Comparison of ENCODE assay signal across 9 cellular contexts in genomic region chr2:182077451-182078142, GRCh38.
DNase-seq lines count a peak whose midpoint lies in the region; ATAC-seq and TF ChIP-seq lines count a peak whose summit lies in the region.
"Had no signal": no experiment of that assay in that cellular context is flagged by ENCODE, and none has a peak within 500 bp of the region (broad histone marks: within the 10 kb centered on the region; RNA-seq: fewer than 3 reads in every experiment).

No MANE protein-coding gene starts in this region.

- peak; percentile 34 for DNase-seq in GDM1 (lab: John Stamatoyannopoulos, UW)
- DNase-seq in GM23338 (ENCODE audit: low spot score), result peak; percentile 83
- peak; percentile 33 for DNase-seq in MG63
- peak; percentile 47 to 76 for DNase-seq in PC-9
- DNase-seq in dermis blood vessel endothelial cell, result peak; percentile 90
- peak; percentile 89 for DNase-seq in medulla oblongata (ENCODE audit: extremely low spot score)
- DNase-seq in activated CD8-positive, alpha-beta memory T cell treated with anti-CD3 and anti-CD28 coated beads, Interleukin-2, amount 10 ng/mL, durations not matched to agents 7 days and 5 days, result no peak
- no peak for DNase-seq in effector memory CD8-positive, alpha-beta T cell

- H3K4me1 ChIP-seq in GM23338 (ENCODE audit: insufficient read depth) (0 out of 2 replicates have a peak, but pooled peaks cover 4% of the 10 kb centered on the region), PC-9 (replicated peaks; ENCODE audit: insufficient read depth) (0 out of 2 replicates have a peak, but pooled peaks cover 4% of the 10 kb centered on the region)

- CTCF ChIA-PET in PC-9 (lab: Charles Lee), result interaction anchor here (0.6 to 2.4 kb wide), 7 partner anchors 123 to 382 kb away, joined by 3 to 9 read pairs (median 5); no protein-coding TSS in a partner anchor
- CTCF ChIA-PET in activated CD8-positive, alpha-beta memory T cell treated with anti-CD3 and anti-CD28 coated beads, Interleukin-2, amount 10 ng/mL, durations not matched to agents 7 days and 5 days (lab: Charles Lee), result interaction anchor here (1.0 to 1.7 kb wide), 5 partner anchors 14 to 339 kb away, joined by 3 to 9 read pairs (median 6); no protein-coding TSS in a partner anchor

- no peak overlapping the region for H3K27ac Mint-ChIP-seq in GM23338
- no peak overlapping the region for H3K27ac Mint-ChIP-seq in activated CD8-positive, alpha-beta memory T cell treated with anti-CD3 and anti-CD28 coated beads, Interleukin-2, amount 10 ng/mL, durations not matched to agents 7 days and 5 days
- no peak overlapping the region for H3K27ac Mint-ChIP-seq in effector memory CD8-positive, alpha-beta T cell
- H3K27ac Mint-ChIP-seq: activated naive CD8-positive, alpha-beta T cell had no signal

- H4K20me1 ChIP-seq in GM23338 (replicated peaks; ENCODE audit: insufficient read depth) (no peaks in the 10 kb centered on the region), PC-9 (ENCODE audit: insufficient read depth) (no peaks in the 10 kb centered on the region)

- H3K9me3 ChIP-seq in MG63 (no peaks in the 10 kb centered on the region), PC-9 (ENCODE audit: insufficient read depth, low read depth) (no peaks in the 10 kb centered on the region; the same call in 1 of the 2 replicates)

- H3K4me3 ChIP-seq in GM23338 (no peak overlapping the region), MG63 (no peak overlapping the region), PC-9 (no peak overlapping the region)

- no peaks in the 10 kb centered on the region for H3K27me3 Mint-ChIP-seq in GM23338 (ENCODE audit: insufficient read depth, low read depth, poor library complexity)
- H3K27me3 Mint-ChIP-seq in activated CD8-positive, alpha-beta memory T cell treated with anti-CD3 and anti-CD28 coated beads, Interleukin-2, amount 10 ng/mL, durations not matched to agents 7 days and 5 days, result peaks cover 23% of the 10 kb centered on the region
- H3K27me3 Mint-ChIP-seq in effector memory CD8-positive, alpha-beta T cell, result peaks cover 6 to 10% of the 10 kb centered on the region in 2 donors

- H3F3A ChIP-seq in GM23338 (replicated peaks; ENCODE audit: low read depth) (no peaks in the 10 kb centered on the region), PC-9 (ENCODE audit: insufficient read depth, low read depth) (no peaks in the 10 kb centered on the region)

- no TSS peak for BruUV-seq in PC-9 (replicated peaks; lab: Mats Ljungman, UMichigan)

- no peaks in the 10 kb centered on the region for H3K9me3 Mint-ChIP-seq in GM23338
- no peaks in the 10 kb centered on the region for H3K9me3 Mint-ChIP-seq in activated CD8-positive, alpha-beta memory T cell treated with anti-CD3 and anti-CD28 coated beads, Interleukin-2, amount 10 ng/mL, durations not matched to agents 7 days and 5 days (ENCODE audit: low read depth)
- no peaks in the 10 kb centered on the region for H3K9me3 Mint-ChIP-seq in effector memory CD8-positive, alpha-beta T cell

- peak; percentile 66 to 71 for TF ChIP-seq CTCF in GM23338 (conservative IDR thresholded peaks at IDR 0.05; ENCODE audit: low read depth in 2 of 2)
- peak; percentile 98 for TF ChIP-seq CTCF in PC-9 (conservative IDR thresholded peaks at IDR 0.05)

- H3K27ac ChIP-seq in GM23338 (ENCODE audit: low read depth) (no peak overlapping the region), PC-9 (no peak overlapping the region)

- no peak overlapping the region for H3K4me3 Mint-ChIP-seq in GM23338
- no peak overlapping the region for H3K4me3 Mint-ChIP-seq in activated CD8-positive, alpha-beta memory T cell treated with anti-CD3 and anti-CD28 coated beads, Interleukin-2, amount 10 ng/mL, durations not matched to agents 7 days and 5 days
- no peak overlapping the region for H3K4me3 Mint-ChIP-seq in effector memory CD8-positive, alpha-beta T cell
- H3K4me3 Mint-ChIP-seq: activated naive CD8-positive, alpha-beta T cell had no signal

- H2AFZ ChIP-seq in GM23338 (no peak overlapping the region), PC-9 (no peak overlapping the region)

- peaks cover 2% of the 10 kb centered on the region; the same call in 1 of the 3 replicates for H3K4me1 Mint-ChIP-seq in GM23338
- peaks cover 2% of the 10 kb centered on the region for H3K4me1 Mint-ChIP-seq in activated CD8-positive, alpha-beta memory T cell treated with anti-CD3 and anti-CD28 coated beads, Interleukin-2, amount 10 ng/mL, durations not matched to agents 7 days and 5 days
- H3K4me1 Mint-ChIP-seq in effector memory CD8-positive, alpha-beta T cell (ENCODE audit: low read depth in 2 of 2), result no peaks in the 10 kb centered on the region

- no peaks in the 10 kb centered on the region for H3K36me3 Mint-ChIP-seq in GM23338 (ENCODE audit: low read depth)
- no peaks in the 10 kb centered on the region for H3K36me3 Mint-ChIP-seq in activated CD8-positive, alpha-beta memory T cell treated with anti-CD3 and anti-CD28 coated beads, Interleukin-2, amount 10 ng/mL, durations not matched to agents 7 days and 5 days
- peaks cover 4% of the 10 kb centered on the region for H3K36me3 Mint-ChIP-seq in effector memory CD8-positive, alpha-beta T cell (ENCODE audit: insufficient read depth)
- H3K36me3 Mint-ChIP-seq: activated naive CD8-positive, alpha-beta T cell had no signal

- peak; percentile 72 for ATAC-seq in GM23338
- ATAC-seq in activated CD8-positive, alpha-beta memory T cell treated with anti-CD3 and anti-CD28 coated beads, Interleukin-2, amount 10 ng/mL, durations not matched to agents 7 days and 5 days, result no peak
- ATAC-seq in effector memory CD8-positive, alpha-beta T cell (replicated peaks), result no peak

- H3K9me2 ChIP-seq in GM23338 (ENCODE audit: insufficient read depth), result no peaks in the 10 kb centered on the region
- H3K9me2 ChIP-seq in PC-9 (ENCODE audit: insufficient read depth), result no peaks in the 10 kb centered on the region; the same call in 1 of the 2 replicates

- H3K27me3 ChIP-seq in GM23338 (ENCODE audit: insufficient read depth) (no peaks in the 10 kb centered on the region), MG63 (no peaks in the 10 kb centered on the region), PC-9 (ENCODE audit: insufficient read depth, low read depth) (no peaks in the 10 kb centered on the region)

- intact Hi-C loops in PC-9 (cut with micrococcal nuclease; ENCODE audit: unreplicated experiment), result loop anchor here (1.0 to 10.0 kb wide), 9 partner anchors 123 to 1955 kb away; partner anchors contain the start of gene ITPRID2

- POLR2A ChIA-PET in PC-9 (lab: Charles Lee; ENCODE audit: unreplicated experiment), result interaction anchor here (0.5 to 0.6 kb wide), 2 partner anchors 167 to 176 kb away, joined by 6 to 8 read pairs; no protein-coding TSS in a partner anchor

- H3K36me3 ChIP-seq in GM23338 (ENCODE audit: insufficient read depth) (no peaks in the 10 kb centered on the region), MG63 (no peaks in the 10 kb centered on the region), PC-9 (ENCODE audit: low read depth) (no peaks in the 10 kb centered on the region)

- no peak overlapping the region for H3K4me2 ChIP-seq in GM23338
- H3K4me2 ChIP-seq in PC-9, result no peak overlapping the region

- H3K79me2 ChIP-seq in GM23338 (replicated peaks; ENCODE audit: insufficient read depth), result no peaks in the 10 kb centered on the region
- H3K79me2 ChIP-seq in PC-9 (ENCODE audit: low read depth), result no peaks in the 10 kb centered on the region

TF ChIP-seq in GM23338, 12 proteins besides CTCF, POLR2A, EP300 and RAD21:
- TF ChIP-seq NANOG (IDR thresholded peaks at IDR 0.05; ENCODE audit: borderline replicate concordance) (no peak), STAT1 (IDR thresholded peaks at IDR 0.05; ENCODE audit: unreplicated experiment) (no peak), ETS1 (IDR thresholded peaks at IDR 0.05) (no peak), ZNF331 (CRISPR knock-in tag; IDR thresholded peaks at IDR 0.05; ENCODE audit: low read depth) (no peak), CREB1 (CRISPR knock-in tag; IDR thresholded peaks at IDR 0.05; ENCODE audit: low read depth) (no peak), REST (IDR thresholded peaks at IDR 0.05; ENCODE audit: unreplicated experiment) (no peak), ZNF114 (CRISPR knock-in tag; IDR thresholded peaks at IDR 0.05) (no peak), EZH2 (IDR thresholded peaks at IDR 0.05; ENCODE audit: low read depth, unreplicated experiment) (no peak)
TF ChIP-seq in GM23338: peak in this region for 0.

Comparison
In these comparisons a context has a peak if more than half of its experiments do, and no peak if none do; other contexts are left out.
1. DNase-seq: peak in GDM1 (single experiment), GM23338 (single experiment), MG63 (single experiment), PC-9 (2 of 2), dermis blood vessel endothelial cell (single experiment) and medulla oblongata (single experiment); none in activated CD8-positive, alpha-beta memory T cell treated with anti-CD3 and anti-CD28 coated beads, Interleukin-2, amount 10 ng/mL, durations not matched to agents 7 days and 5 days (single experiment) and effector memory CD8-positive, alpha-beta T cell (0 of 3).